ENCODE assay signal across 8 cellular contexts in genomic region chr12:6778212-6778570, GRCh38. TPM values are rescaled to one million over a fixed set of nuclear protein-coding genes. Genes with fewer than 3 reads are reported as not detected.
A peak's percentile ranks its signal among the peaks of the same experiment; 100 is the strongest.
DNase-seq lines count a peak whose midpoint lies in the region; ATAC-seq and TF ChIP-seq lines count a peak whose summit lies in the region.

No MANE protein-coding gene starts in this region.

- no peak for DNase-seq in activated T-cell treated with anti-CD3 and anti-CD28 coated beads, Interleukin-2, amount 50 U/mL, for 72 hours
- DNase-seq in activated T-cell treated with anti-CD3 and anti-CD28 coated beads for 4 hours (no peak), NCI-H1048 (lab: John Stamatoyannopoulos, UW) (no peak), GM13976 (ENCODE audit: low spot score) (no peak)
- no peak for DNase-seq in activated naive CD8-positive, alpha-beta T cell treated with anti-CD3 and anti-CD28 coated beads, Interleukin-2, amount 50 U/mL, for 24 hours
- no peak for DNase-seq in stimulated activated CD4-positive, alpha-beta T cell treated with anti-CD3 and anti-CD28 coated beads, Interleukin-15, amount 100 ng/mL, for 24 hours

- TF ChIP-seq CTCF in GM13976 (IDR thresholded peaks at IDR 0.05; ENCODE audit: borderline replicate concordance, control extremely low read depth, extremely low read depth, insufficient read depth, missing control alignments) = no peak

- no peak overlapping the region for H3K27ac ChIP-seq in iPS-18a (ENCODE audit: low read length)
- H3K27ac ChIP-seq in stomach smooth muscle (ENCODE audit: low read length) = peak overlapping the region; percentile 83

- no peaks in the 10 kb centered on the region for H3K9me3 Mint-ChIP-seq in activated T-cell treated with anti-CD3 and anti-CD28 coated beads, Interleukin-2, amount 50 U/mL, for 72 hours
- no peaks in the 10 kb centered on the region for H3K9me3 Mint-ChIP-seq in activated naive CD8-positive, alpha-beta T cell treated with anti-CD3 and anti-CD28 coated beads, Interleukin-2, amount 50 U/mL, for 24 hours

- H3K4me1 Mint-ChIP-seq in activated T-cell treated with anti-CD3 and anti-CD28 coated beads, Interleukin-2, amount 50 U/mL, for 72 hours (ENCODE audit: low read depth) = peaks cover 88% of the 10 kb centered on the region
- H3K4me1 Mint-ChIP-seq in activated naive CD8-positive, alpha-beta T cell treated with anti-CD3 and anti-CD28 coated beads, Interleukin-2, amount 50 U/mL, for 24 hours = peaks cover 86% of the 10 kb centered on the region

- H3K9me3 ChIP-seq in iPS-18a (ENCODE audit: control insufficient read depth, low read depth, low read length) (no peaks in the 10 kb centered on the region), stomach smooth muscle (ENCODE audit: control insufficient read depth in 2 of 2, low read length in 2 of 2) (no peaks in the 10 kb centered on the region)

- H3K9ac ChIP-seq in iPS-18a (ENCODE audit: low read length) (peak overlapping the region; percentile 6), stomach smooth muscle (ENCODE audit: low read length in 2 of 2) (peak overlapping the region; percentile 65 to 68)

- in situ Hi-C loops in GM13976 (cut with MboI; ENCODE audit: low sequenced_read_pairs, unreplicated experiment) = no loop called here

- H3K27me3 ChIP-seq in iPS-18a (ENCODE audit: control insufficient read depth, insufficient read depth, low read length) (peaks cover 37% of the 10 kb centered on the region), stomach smooth muscle (ENCODE audit: control insufficient read depth in 1 of 2, insufficient read depth in 2 of 2, low read length in 2 of 2) (no peaks in the 10 kb centered on the region)

- H3K4me3 Mint-ChIP-seq in activated T-cell treated with anti-CD3 and anti-CD28 coated beads, Interleukin-2, amount 50 U/mL, for 72 hours = peak overlapping the region; percentile 74 to 92
- peak overlapping the region; percentile 98 for H3K4me3 Mint-ChIP-seq in activated naive CD8-positive, alpha-beta T cell treated with anti-CD3 and anti-CD28 coated beads, Interleukin-2, amount 50 U/mL, for 24 hours

- peaks cover 15 to 22% of the 10 kb centered on the region in 2 donors for H3K36me3 Mint-ChIP-seq in activated T-cell treated with anti-CD3 and anti-CD28 coated beads, Interleukin-2, amount 50 U/mL, for 72 hours (ENCODE audit: insufficient read depth in 2 of 2)
- H3K36me3 Mint-ChIP-seq in activated naive CD8-positive, alpha-beta T cell treated with anti-CD3 and anti-CD28 coated beads, Interleukin-2, amount 50 U/mL, for 24 hours (ENCODE audit: low read depth) = peaks cover 49% of the 10 kb centered on the region

- ATAC-seq in activated T-cell treated with anti-CD3 and anti-CD28 coated beads, Interleukin-2, amount 50 U/mL, for 72 hours (replicated peaks in 1 of 2) = no peak
- no peak for ATAC-seq in activated naive CD8-positive, alpha-beta T cell treated with anti-CD3 and anti-CD28 coated beads, Interleukin-2, amount 50 U/mL, for 24 hours

- no peak overlapping the region for H3K27ac Mint-ChIP-seq in activated T-cell treated with anti-CD3 and anti-CD28 coated beads, Interleukin-2, amount 50 U/mL, for 72 hours
- peak overlapping the region; percentile 92 for H3K27ac Mint-ChIP-seq in activated naive CD8-positive, alpha-beta T cell treated with anti-CD3 and anti-CD28 coated beads, Interleukin-2, amount 50 U/mL, for 24 hours

- peak overlapping the region; percentile 52 for H3K4me3 ChIP-seq in iPS-18a (ENCODE audit: low read length)
- peak overlapping the region; percentile 55 to 79 for H3K4me3 ChIP-seq in stomach smooth muscle (ENCODE audit: low read length in 2 of 2)

- no peaks in the 10 kb centered on the region for H3K27me3 Mint-ChIP-seq in activated T-cell treated with anti-CD3 and anti-CD28 coated beads, Interleukin-2, amount 50 U/mL, for 72 hours (ENCODE audit: low read depth)
- H3K27me3 Mint-ChIP-seq in activated naive CD8-positive, alpha-beta T cell treated with anti-CD3 and anti-CD28 coated beads, Interleukin-2, amount 50 U/mL, for 24 hours = peaks cover 9% of the 10 kb centered on the region

- H3K36me3 ChIP-seq in iPS-18a (ENCODE audit: control insufficient read depth, low read depth, low read length) (no peaks in the 10 kb centered on the region), stomach smooth muscle (ENCODE audit: control insufficient read depth in 2 of 2, insufficient read depth in 2 of 2, low read length in 2 of 2) (no peaks in the 10 kb centered on the region)

- H3K4me1 ChIP-seq in iPS-18a (ENCODE audit: control insufficient read depth, low read depth, low read length) (peaks cover 2% of the 10 kb centered on the region), stomach smooth muscle (ENCODE audit: control insufficient read depth, insufficient read depth, low read length) (peaks cover 34% of the 10 kb centered on the region)

RNA-seq across cellular contexts. Expression of gene LAG3, which starts 5.9 kb away (rescaled TPM):
- total RNA-seq in activated T-cell treated with anti-CD3 and anti-CD28 coated beads, Interleukin-2, amount 50 U/mL, for 72 hours = 100 to 1,000 TPM; 117 to 188 TPM

RNA-seq across cellular contexts. Expression of gene CD4, which starts 11.1 kb away (rescaled TPM):
- total RNA-seq in activated T-cell treated with anti-CD3 and anti-CD28 coated beads, Interleukin-2, amount 50 U/mL, for 72 hours = 100 to 1,000 TPM; 126 to 141 TPM

RNA-seq across cellular contexts. Expression of gene PTMS, which starts 12.0 kb away (rescaled TPM):
- 100 to 1,000 TPM; 119 to 154 TPM for total RNA-seq in activated T-cell treated with anti-CD3 and anti-CD28 coated beads, Interleukin-2, amount 50 U/mL, for 72 hours

RNA-seq across cellular contexts. Expression of gene MLF2, which starts 25.2 kb away (rescaled TPM):
- total RNA-seq in activated T-cell treated with anti-CD3 and anti-CD28 coated beads, Interleukin-2, amount 50 U/mL, for 72 hours = 100 to 1,000 TPM; 122 to 134 TPM

RNA-seq across cellular contexts. Expression of gene GPR162, which starts 43.4 kb away (rescaled TPM):
- total RNA-seq in activated T-cell treated with anti-CD3 and anti-CD28 coated beads, Interleukin-2, amount 50 U/mL, for 72 hours = under 1 TPM; 0.72 to 0.93 TPM
